Comparison of ENCODE assay signal across 1 cellular context in the genomic region with DNA sequence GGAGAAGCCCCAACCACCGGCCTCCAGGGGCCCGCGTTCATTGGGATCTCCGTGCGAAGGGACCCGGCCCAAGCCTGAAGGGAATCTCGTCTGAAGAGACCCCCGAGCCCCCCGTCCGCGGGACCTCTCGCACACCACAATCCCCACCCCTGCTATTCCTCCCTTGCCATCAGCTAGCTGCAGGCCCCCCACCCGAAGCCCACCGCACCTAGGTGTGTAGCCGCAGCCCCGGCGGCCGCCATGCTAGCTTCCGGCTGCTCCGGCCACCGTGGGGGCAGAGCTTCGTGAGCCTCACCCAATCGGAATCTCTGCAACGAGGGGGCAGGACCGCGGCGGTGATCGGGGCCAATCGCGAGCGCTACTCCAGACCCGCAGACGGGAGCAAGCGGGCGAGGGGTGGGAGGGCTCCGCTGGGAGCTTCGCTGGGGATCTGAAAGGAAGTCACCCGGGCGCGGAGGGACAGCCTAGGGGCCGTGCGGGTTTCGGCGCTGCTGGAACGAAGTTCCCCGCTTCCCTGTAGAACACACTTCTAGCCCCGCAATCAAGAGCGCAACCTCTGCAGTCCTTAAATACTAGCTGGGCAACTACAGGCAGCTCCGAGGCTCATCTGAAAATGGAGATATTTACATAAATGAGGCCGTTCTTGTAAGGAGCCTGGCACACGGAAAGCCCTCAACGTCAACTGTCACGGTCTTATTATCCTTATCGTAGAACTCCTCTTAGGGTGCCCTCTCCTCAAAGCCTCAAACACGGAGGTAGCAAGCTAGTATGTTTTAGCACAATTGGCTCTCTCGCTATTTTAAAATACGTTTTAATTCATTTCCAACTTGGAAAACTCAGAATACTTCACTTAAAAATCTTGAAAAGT.
TF ChIP-seq lines count a peak whose summit lies in the region.

PIGS (minus strand) TSS at position 270 of the 868 bp plus-strand sequence; CDS start at position 242, 28 bp downstream.

TF ChIP-seq in K562, 482 proteins besides CTCF, POLR2A, EP300 and RAD21 (continued from another document and continues in another):
- TF ChIP-seq IRF1 (CRISPR knock-in tag; IDR thresholded peaks at IDR 0.05; ENCODE audit: borderline replicate concordance), result no peak
- TF ChIP-seq POLR2G (IDR thresholded peaks at IDR 0.05; ENCODE audit: low read depth, low read length), result peak; percentile 95
- no peak for TF ChIP-seq SMARCB1 (IDR thresholded peaks at IDR 0.05; ENCODE audit: insufficient read length, low read depth)
- TF ChIP-seq DNMT1 (IDR thresholded peaks at IDR 0.05), result no peak
- TF ChIP-seq FOXK2 (conservative IDR thresholded peaks at IDR 0.05 in 1 of 2, IDR thresholded peaks at IDR 0.05 in 1 of 2; ENCODE audit: low read depth in 2 of 2), result 0 out of 4 replicates have a peak, but pooled peaks of 1 of the 2 experiments have one; percentile 29
- no peak for TF ChIP-seq KHSRP (IDR thresholded peaks at IDR 0.05)
- peak; percentile 70 for TF ChIP-seq ETS1 (conservative IDR thresholded peaks at IDR 0.05; ENCODE audit: control insufficient read depth, low read depth, low read length)
- no peak for TF ChIP-seq ELF4 (CRISPR knock-in tag; IDR thresholded peaks at IDR 0.05)
- no peak for TF ChIP-seq CSDE1 (IDR thresholded peaks at IDR 0.05)
- TF ChIP-seq, protein P1, sequence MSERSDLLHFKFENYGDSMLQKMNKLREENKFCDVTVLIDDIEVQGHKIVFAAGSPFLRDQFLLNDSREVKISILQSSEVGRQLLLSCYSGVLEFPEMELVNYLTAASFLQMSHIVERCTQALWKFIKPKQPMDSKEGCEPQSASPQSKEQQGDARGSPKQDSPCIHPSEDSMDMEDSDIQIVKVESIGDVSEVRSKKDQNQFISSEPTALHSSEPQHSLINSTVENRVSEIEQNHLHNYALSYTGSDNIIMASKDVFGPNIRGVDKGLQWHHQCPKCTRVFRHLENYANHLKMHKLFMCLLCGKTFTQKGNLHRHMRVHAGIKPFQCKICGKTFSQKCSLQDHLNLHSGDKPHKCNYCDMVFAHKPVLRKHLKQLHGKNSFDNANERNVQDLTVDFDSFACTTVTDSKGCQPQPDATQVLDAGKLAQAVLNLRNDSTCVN (CRISPR knock-in tag; IDR thresholded peaks at IDR 0.05), result no peak
- no peak for TF ChIP-seq STAT5B (CRISPR knock-in tag; IDR thresholded peaks at IDR 0.05)
- peak; percentile 23; the same call in 1 of the 2 replicates for TF ChIP-seq POLR2H (tag; IDR thresholded peaks at IDR 0.05; ENCODE audit: low read depth)
- no peak for TF ChIP-seq XRCC4 (IDR thresholded peaks at IDR 0.05; ENCODE audit: extremely low read depth, insufficient read depth, insufficient read length)
- no peak for TF ChIP-seq ZNF134 (CRISPR knock-in tag; conservative IDR thresholded peaks at IDR 0.05)
- TF ChIP-seq, protein P2, sequence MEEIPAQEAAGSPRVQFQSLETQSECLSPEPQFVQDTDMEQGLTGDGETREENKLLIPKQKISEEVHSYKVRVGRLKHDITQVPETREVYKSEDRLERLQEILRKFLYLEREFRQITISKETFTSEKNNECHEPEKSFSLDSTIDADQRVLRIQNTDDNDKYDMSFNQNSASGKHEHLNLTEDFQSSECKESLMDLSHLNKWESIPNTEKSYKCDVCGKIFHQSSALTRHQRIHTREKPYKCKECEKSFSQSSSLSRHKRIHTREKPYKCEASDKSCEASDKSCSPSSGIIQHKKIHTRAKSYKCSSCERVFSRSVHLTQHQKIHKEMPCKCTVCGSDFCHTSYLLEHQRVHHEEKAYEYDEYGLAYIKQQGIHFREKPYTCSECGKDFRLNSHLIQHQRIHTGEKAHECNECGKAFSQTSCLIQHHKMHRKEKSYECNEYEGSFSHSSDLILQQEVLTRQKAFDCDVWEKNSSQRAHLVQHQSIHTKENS (CRISPR knock-in tag; IDR thresholded peaks at IDR 0.05), result no peak
- TF ChIP-seq PURB (CRISPR knock-in tag; IDR thresholded peaks at IDR 0.05; ENCODE audit: low read depth), result no peak
- no peak for TF ChIP-seq ARID4B (CRISPR knock-in tag; IDR thresholded peaks at IDR 0.05)
- TF ChIP-seq EWSR1 (IDR thresholded peaks at IDR 0.05; ENCODE audit: borderline replicate concordance, low read depth, partially characterized antibody), result no peak
- TF ChIP-seq HMGXB4 (CRISPR knock-in tag; IDR thresholded peaks at IDR 0.05), result peak; percentile 70; the same call in 1 of the 2 replicates
- no peak for TF ChIP-seq ZFP30 (CRISPR knock-in tag; IDR thresholded peaks at IDR 0.05; ENCODE audit: borderline replicate concordance)
- peak; percentile 75 to 95 (median 93) for TF ChIP-seq YY1 (IDR thresholded peaks at IDR 0.05; ENCODE audit: borderline replicate concordance in 1 of 3, control insufficient read depth in 1 of 3, extremely low read depth in 1 of 3, insufficient read depth in 3 of 3, insufficient read length in 1 of 3, insufficient replicate concordance in 2 of 3, low read depth in 1 of 3, low read length in 2 of 3)
- no peak for TF ChIP-seq KLF1 (tag; IDR thresholded peaks at IDR 0.05)
- peak; percentile 38; the same call in 1 of the 2 replicates for TF ChIP-seq SMARCE1 (IDR thresholded peaks at IDR 0.05)
- no peak for TF ChIP-seq USF1 (CRISPR knock-in tag; IDR thresholded peaks at IDR 0.05)
- no peak for TF ChIP-seq MEIS2 (IDR thresholded peaks at IDR 0.05; ENCODE audit: partially characterized antibody)
- no peak for TF ChIP-seq SRF (CRISPR knock-in tag; IDR thresholded peaks at IDR 0.05)
- TF ChIP-seq NR2F6 (CRISPR knock-in tag; IDR thresholded peaks at IDR 0.05), result no peak
- TF ChIP-seq ZNF263 (CRISPR knock-in tag; IDR thresholded peaks at IDR 0.05; ENCODE audit: borderline replicate concordance), result no peak
- no peak for TF ChIP-seq TRIM25 (IDR thresholded peaks at IDR 0.05; ENCODE audit: borderline replicate concordance)
- TF ChIP-seq MBD2 (IDR thresholded peaks at IDR 0.05; ENCODE audit: borderline replicate concordance, low read depth), result peak; percentile 37; the same call in 1 of the 2 replicates
- TF ChIP-seq DACH1 (IDR thresholded peaks at IDR 0.05; ENCODE audit: partially characterized antibody), result no peak
- TF ChIP-seq SMAD4 (CRISPR knock-in tag; conservative IDR thresholded peaks at IDR 0.05), result 0 out of 2 replicates have a peak, but pooled peaks have one; percentile 9
- no peak for TF ChIP-seq RBM39 (optimal IDR thresholded peaks at IDR 0.05; ENCODE audit: low read depth, low read length)
- TF ChIP-seq SETDB1 (IDR thresholded peaks at IDR 0.05; ENCODE audit: low read length), result no peak
- TF ChIP-seq STAT5A (IDR thresholded peaks at IDR 0.05; ENCODE audit: borderline replicate concordance, low read length), result no peak
- no peak for TF ChIP-seq PCBP2 (IDR thresholded peaks at IDR 0.05; ENCODE audit: low read depth, low read length, poor library complexity, severe bottlenecking)
- TF ChIP-seq ZKSCAN8 (CRISPR knock-in tag; IDR thresholded peaks at IDR 0.05), result no peak
- no peak for TF ChIP-seq HNRNPL (IDR thresholded peaks at IDR 0.05; ENCODE audit: low read depth, low read length)
- no peak for TF ChIP-seq ZNF324 (CRISPR knock-in tag; IDR thresholded peaks at IDR 0.05)
- TF ChIP-seq CTCFL (IDR thresholded peaks at IDR 0.05; ENCODE audit: borderline replicate concordance, insufficient read depth, low read depth, low read length, poor library complexity, severe bottlenecking), result no peak
- no peak for TF ChIP-seq KLF10 (CRISPR knock-in tag; IDR thresholded peaks at IDR 0.05)
- no peak for TF ChIP-seq RBM34 (IDR thresholded peaks at IDR 0.05; ENCODE audit: borderline replicate concordance, insufficient read depth, low read length)
- no peak for TF ChIP-seq SIN3B (IDR thresholded peaks at IDR 0.05; ENCODE audit: low read depth)
- no peak for TF ChIP-seq PHB (CRISPR knock-in tag; IDR thresholded peaks at IDR 0.05)
- TF ChIP-seq ZNF589 (CRISPR knock-in tag; IDR thresholded peaks at IDR 0.05; ENCODE audit: low read depth), result no peak
